ENCODE assay signal across 9 cellular contexts in genomic region chr18:31941010-31941809, GRCh38. TPM values are rescaled to one million over a fixed set of nuclear protein-coding genes. Genes with fewer than 3 reads are reported as not detected.
DNase-seq lines count a peak whose midpoint lies in the region; ATAC-seq, FAIRE-seq and TF ChIP-seq lines count a peak whose summit lies in the region.
"Had no signal": no experiment of that assay in that cellular context is flagged by ENCODE, and none has a peak within 500 bp of the region (broad histone marks: within the 10 kb centered on the region; RNA-seq: fewer than 3 reads in every experiment).

No MANE protein-coding gene starts in this region.

- H3K27ac ChIP-seq in A549 (no peak overlapping the region), HUES48 (ENCODE audit: low read depth, low read length) (no peak overlapping the region), muscle layer of colon (ENCODE audit: low read depth, low read length) (no peak overlapping the region)

- WGBS in A549 (ENCODE audit: missing lambda C conversion rate), result 83% methylated on average over 24 of the region's 24 CpGs

- ATAC-seq in A549 (no peak), HG03280 (IDR thresholded peaks at IDR 0.05; ENCODE audit: unreplicated experiment) (no peak), HG03175 (IDR thresholded peaks at IDR 0.05; ENCODE audit: unreplicated experiment) (no peak)

- H3K27me3 ChIP-seq in HUES48 (ENCODE audit: control insufficient read depth, insufficient read depth, low read length) (no peaks in the 10 kb centered on the region), bronchial epithelial cell (ENCODE audit: control insufficient read depth, insufficient read depth, low read length) (no peaks in the 10 kb centered on the region), muscle layer of colon (ENCODE audit: control insufficient read depth in 1 of 2, insufficient read depth in 2 of 2, low read length in 2 of 2) (no peaks in the 10 kb centered on the region)

- FAIRE-seq in A549 (lab: Jason Lieb, UNC) (no peak), bronchial epithelial cell (lab: Jason Lieb, UNC) (no peak), H54 (lab: Jason Lieb, UNC) (no peak)
- FAIRE-seq: G401.6 had no signal

- DNase-seq in A549 (ENCODE audit: low read depth in 1 of 2, low spot score in 1 of 2), result no peak
- DNase-seq in bronchial epithelial cell (ENCODE audit: low read depth), result no peak
- no peak for DNase-seq in H54 (ENCODE audit: insufficient read length, low spot score)
- DNase-seq in iPS-NIHi11 (ENCODE audit: low spot score), result no peak

- no peaks in the 10 kb centered on the region for H3K9me3 ChIP-seq in A549
- H3K9me3 ChIP-seq in HUES48 (ENCODE audit: control insufficient read depth, insufficient read depth, low read length), result no peaks in the 10 kb centered on the region
- H3K9me3 ChIP-seq in muscle layer of colon (ENCODE audit: low read length), result no peaks in the 10 kb centered on the region

- CTCF ChIA-PET in A549 (lab: Yijun Ruan, JAX), result no interaction called here

- TF ChIP-seq EP300 in A549 (IDR thresholded peaks at IDR 0.05), result no peak

- peaks cover 15% of the 10 kb centered on the region; the same call in 2 of the 3 replicates for H3K4me1 ChIP-seq in A549
- H3K4me1 ChIP-seq in HUES48 (ENCODE audit: control insufficient read depth, insufficient read depth, low read length), result peaks cover 18% of the 10 kb centered on the region
- peaks cover 17% of the 10 kb centered on the region for H3K4me1 ChIP-seq in muscle layer of colon (ENCODE audit: insufficient read depth, low read length)

- H3K36me3 ChIP-seq in HUES48 (ENCODE audit: control insufficient read depth, insufficient read depth, low read length), result peaks cover 8% of the 10 kb centered on the region
- H3K36me3 ChIP-seq in bronchial epithelial cell (ENCODE audit: control insufficient read depth, insufficient read depth, low read length), result no peaks in the 10 kb centered on the region
- H3K36me3 ChIP-seq in muscle layer of colon (ENCODE audit: insufficient read depth, low read length), result no peaks in the 10 kb centered on the region

- no peak for TF ChIP-seq RAD21 in A549 (conservative IDR thresholded peaks at IDR 0.05 in 1 of 2, IDR thresholded peaks at IDR 0.05 in 1 of 2)

- TF ChIP-seq CTCF in A549 (IDR thresholded peaks at IDR 0.05) (no peak), bronchial epithelial cell (IDR thresholded peaks at IDR 0.05; ENCODE audit: insufficient read depth, low read length, severe bottlenecking) (no peak)

- H3K9ac ChIP-seq in HUES48 (ENCODE audit: low read depth, low read length) (no peak overlapping the region), muscle layer of colon (ENCODE audit: low read length) (no peak overlapping the region)

- peak overlapping the region; percentile 95 for H3K4me2 ChIP-seq in A549

- POLR2A ChIA-PET in A549 (lab: Yijun Ruan, JAX), result interaction anchor here (0.6 kb wide), 1 partner anchor 35 kb away, joined by 5 read pairs; no protein-coding TSS in a partner anchor

- peak overlapping the region; percentile 65 for H3K4me3 ChIP-seq in A549
- H3K4me3 ChIP-seq in HUES48 (ENCODE audit: low read depth, low read length), result peak overlapping the region; percentile 88
- peak overlapping the region; percentile 81 for H3K4me3 ChIP-seq in bronchial epithelial cell (ENCODE audit: low read depth, low read length)
- H3K4me3 ChIP-seq in muscle layer of colon (ENCODE audit: low read depth in 1 of 2, low read length in 2 of 2), result peak overlapping the region; percentile 97 to 98

- no peak for TF ChIP-seq POLR2A in A549 (IDR thresholded peaks at IDR 0.05; ENCODE audit: low read length)
- TF ChIP-seq POLR2A in H54 (IDR thresholded peaks at IDR 0.05; ENCODE audit: low read depth, low read length), result no peak

TF ChIP-seq in A549, 52 proteins besides CTCF, POLR2A, EP300 and RAD21:
- TF ChIP-seq MAFK (IDR thresholded peaks at IDR 0.05; ENCODE audit: partially characterized antibody), result no peak
- TF ChIP-seq ESRRA (IDR thresholded peaks at IDR 0.05; ENCODE audit: borderline replicate concordance, low read length), result no peak
- TF ChIP-seq MYC (IDR thresholded peaks at IDR 0.05; ENCODE audit: borderline replicate concordance, low read length), result no peak
- no peak for TF ChIP-seq EHF (CRISPR knock-in tag; IDR thresholded peaks at IDR 0.05)
- no peak for TF ChIP-seq GATA3 (IDR thresholded peaks at IDR 0.05; ENCODE audit: borderline replicate concordance)

RNA-seq across cellular contexts. Expression of gene TRAPPC8, which starts 1.7 kb away (rescaled TPM):
- polyA plus RNA-seq in A549 (2011; rRNA removed), result 41.8 and 58.8 TPM in 2 replicates
- 8.9 and 10.4 TPM in 2 replicates for polyA plus RNA-seq in A549 (2012; cell fraction: cytosol; rRNA removed)
- 9.2 and 15.3 TPM in 2 replicates for polyA plus RNA-seq in A549 (2012; cell fraction: nucleus; rRNA removed)
- 12.0 to 12.4 TPM (median 12.2 TPM) in 3 replicates for polyA plus RNA-seq in A549 (2017; fragmentation: RNase III; extraction: RNeasy Plus Mini Kit Qiagen cat#74134 plus additional on column Dnase treatment)
- 41.0 and 45.4 TPM in 2 replicates for polyA minus RNA-seq in A549 (2011; rRNA and poly(A)+ RNA removed)
- 37.4 and 37.9 TPM in 2 replicates for total RNA-seq in bronchial epithelial cell
